Comparison of ENCODE assay signal across 14 cellular contexts in genomic region chr11:34869425-34869824, GRCh38. TPM values are rescaled to one million over a fixed set of nuclear protein-coding genes. Genes with fewer than 3 reads are reported as not detected.
DNase-seq lines count a peak whose midpoint lies in the region; ATAC-seq, FAIRE-seq and TF ChIP-seq lines count a peak whose summit lies in the region.
"Had no signal": no experiment of that assay in that cellular context is flagged by ENCODE, and none has a peak within 500 bp of the region (broad histone marks: within the 10 kb centered on the region; RNA-seq: fewer than 3 reads in every experiment).

No MANE protein-coding gene starts in this region.

- H3K9me1 ChIP-seq in K562 (ENCODE audit: control insufficient read depth, insufficient read depth, low read length), result no peaks in the 10 kb centered on the region

- no peak overlapping the region for H3K27ac Mint-ChIP-seq in neural progenitor cell
- H3K27ac Mint-ChIP-seq: activated naive CD8-positive, alpha-beta T cell treated with anti-CD3 and anti-CD28 coated beads, Interleukin-2, amount 10 ng/mL, durations not matched to agents 7 days and 5 days; T-helper 2 cell treated with Interferon-gamma antibody and Interleukin-4, amounts not matched to agents 5 μg/mL and 100 μg/mL, for 36 hours had no signal

- 0 out of 2 replicates have a peak, but pooled peaks cover 7% of the 10 kb centered on the region for H3K4me1 ChIP-seq in Karpas-422 (ENCODE audit: low read length)
- H3K4me1 ChIP-seq in K562 (replicated peaks in 1 of 2; ENCODE audit: control insufficient read depth in 2 of 2, insufficient read depth in 2 of 2, low read length in 2 of 2), result no peaks in the 10 kb centered on the region; a peak in 3 of 5 replicates
- no peaks in the 10 kb centered on the region for H3K4me1 ChIP-seq in neural progenitor cell
- H3K4me1 ChIP-seq in left lung, result peaks cover 0 to 5% of the 10 kb centered on the region in 2 donors

- no peak for TF ChIP-seq EP300 in K562 (IDR thresholded peaks at IDR 0.05; ENCODE audit: low read length)

- H3K27ac ChIP-seq in Karpas-422 (ENCODE audit: low read length), result no peak overlapping the region
- no peak overlapping the region for H3K27ac ChIP-seq in K562 (ENCODE audit: extremely low read depth, low read depth, low read length)
- H3K27ac ChIP-seq in neural progenitor cell, result no peak overlapping the region
- H3K27ac ChIP-seq in left lung, result no peak overlapping the region
- H3K27ac ChIP-seq: dorsolateral prefrontal cortex, HL-60 had no signal

- H3K4me3 ChIP-seq in Karpas-422 (ENCODE audit: low read length) (no peak overlapping the region), K562 (no peak overlapping the region), neural progenitor cell (no peak overlapping the region), left lung (no peak overlapping the region)
- H3K4me3 ChIP-seq: dorsolateral prefrontal cortex had no signal

- H3K36me3 ChIP-seq in Karpas-422 (ENCODE audit: insufficient read depth, low read length) (no peaks in the 10 kb centered on the region), K562 (ENCODE audit: control insufficient read depth, insufficient read depth, low read length) (no peaks in the 10 kb centered on the region), neural progenitor cell (no peaks in the 10 kb centered on the region), left lung (no peaks in the 10 kb centered on the region)

- H3F3A ChIP-seq in neural progenitor cell (ENCODE audit: low read depth), result no peaks in the 10 kb centered on the region

- CTCF ChIA-PET in K562 (lab: Yijun Ruan, JAX; ENCODE audit: low intra/inter-chr PET ratio), result no interaction called here

- no peaks in the 10 kb centered on the region for H3K9me3 ChIP-seq in Karpas-422 (ENCODE audit: low read length)
- no peaks in the 10 kb centered on the region for H3K9me3 ChIP-seq in K562 (replicated peaks; ENCODE audit: control insufficient read depth, insufficient read depth, low read depth, low read length)
- H3K9me3 ChIP-seq in neural progenitor cell (ENCODE audit: low read depth), result no peaks in the 10 kb centered on the region
- H3K9me3 ChIP-seq in left lung, result no peaks in the 10 kb centered on the region

- no peaks in the 10 kb centered on the region for H3K27me3 Mint-ChIP-seq in neural progenitor cell (ENCODE audit: insufficient read depth, low read depth)

- 43% methylated on average over 3 of the region's 3 CpGs for WGBS in K562 (ENCODE audit: insufficient coverage, low coverage, missing lambda C conversion rate)

- no peaks in the 10 kb centered on the region for H3K9me3 Mint-ChIP-seq in neural progenitor cell
- H3K9me3 Mint-ChIP-seq: activated naive CD8-positive, alpha-beta T cell treated with anti-CD3 and anti-CD28 coated beads, Interleukin-2, amount 10 ng/mL, durations not matched to agents 7 days and 5 days; T-helper 2 cell treated with Interferon-gamma antibody and Interleukin-4, amounts not matched to agents 5 μg/mL and 100 μg/mL, for 36 hours had no signal

- BruUV-seq in K562 (replicated peaks; lab: Mats Ljungman, UMichigan), result no TSS peak

- FAIRE-seq in K562 (lab: Jason Lieb, UNC), result no peak

- H2AFZ ChIP-seq in Karpas-422 (ENCODE audit: low read length) (no peak overlapping the region), K562 (ENCODE audit: low read depth, low read length) (no peak overlapping the region), neural progenitor cell (replicated peaks) (no peak overlapping the region)

- no peak overlapping the region for H3K4me3 Mint-ChIP-seq in neural progenitor cell
- H3K4me3 Mint-ChIP-seq: activated naive CD8-positive, alpha-beta T cell treated with anti-CD3 and anti-CD28 coated beads, Interleukin-2, amount 10 ng/mL, durations not matched to agents 7 days and 5 days; T-helper 2 cell treated with Interferon-gamma antibody and Interleukin-4, amounts not matched to agents 5 μg/mL and 100 μg/mL, for 36 hours had no signal

- no peaks in the 10 kb centered on the region for H3K9me2 ChIP-seq in Karpas-422 (replicated peaks; ENCODE audit: insufficient read depth, low read length)

- H4K20me1 ChIP-seq in Karpas-422 (ENCODE audit: insufficient read depth, low read depth, low read length) (no peaks in the 10 kb centered on the region), K562 (replicated peaks; ENCODE audit: control insufficient read depth, insufficient read depth, low read length) (no peaks in the 10 kb centered on the region), neural progenitor cell (ENCODE audit: low read depth) (no peaks in the 10 kb centered on the region)

- intact Hi-C loops in K562 (cut with micrococcal nuclease), result no loop called here
- intact Hi-C loops in left lung (cut with DNase I), result no loop called here

- peaks cover 8% of the 10 kb centered on the region for H3K36me3 Mint-ChIP-seq in neural progenitor cell
- H3K36me3 Mint-ChIP-seq: activated naive CD8-positive, alpha-beta T cell treated with anti-CD3 and anti-CD28 coated beads, Interleukin-2, amount 10 ng/mL, durations not matched to agents 7 days and 5 days had no signal

- H3K9ac ChIP-seq in Karpas-422 (ENCODE audit: low read length) (no peak overlapping the region), K562 (ENCODE audit: insufficient read depth in 1 of 2, low read depth in 2 of 2, low read length in 2 of 2) (no peak overlapping the region), neural progenitor cell (no peak overlapping the region)

- no peak overlapping the region for H3K4me2 ChIP-seq in Karpas-422 (ENCODE audit: low read depth, low read length, poor library complexity, severe bottlenecking)
- H3K4me2 ChIP-seq in K562 (ENCODE audit: insufficient read depth, low read length), result no peak overlapping the region
- no peak overlapping the region for H3K4me2 ChIP-seq in neural progenitor cell

- H3K27me3 ChIP-seq in Karpas-422 (ENCODE audit: low read length) (no peaks in the 10 kb centered on the region), K562 (ENCODE audit: control insufficient read depth in 2 of 2, insufficient read depth in 2 of 2, low read length in 2 of 2) (no peaks in the 10 kb centered on the region), neural progenitor cell (no peaks in the 10 kb centered on the region), left lung (no peaks in the 10 kb centered on the region)
- H3K27me3 ChIP-seq: dorsolateral prefrontal cortex had no signal

- H3K79me2 ChIP-seq in Karpas-422 (ENCODE audit: low read length), result no peaks in the 10 kb centered on the region
- H3K79me2 ChIP-seq in K562 (ENCODE audit: control insufficient read depth, insufficient read depth, low read length), result no peaks in the 10 kb centered on the region
- H3K79me2 ChIP-seq in neural progenitor cell (ENCODE audit: low read depth), result no peaks in the 10 kb centered on the region

- no peak for TF ChIP-seq POLR2A in K562 (conservative IDR thresholded peaks at IDR 0.05)

- ATAC-seq in K562 (peak; percentile 94), HG02588 (IDR thresholded peaks at IDR 0.05; ENCODE audit: unreplicated experiment) (no peak), left lung (no peak)

- DNase-seq in NCI-H146 (lab: John Stamatoyannopoulos, UW) (peak; percentile 66), NCI-H146 treated with DMSO at 0.1 percent for 48 hours (lab: John Stamatoyannopoulos, UW; ENCODE audit: unreplicated experiment) (no peak), Karpas-422 (peak; percentile 51), K562 (ENCODE audit: extremely low read depth in 1 of 4, low spot score in 3 of 4) (peak in 3 of 4 experiments; percentile 21 to 35 (median 21)), neural progenitor cell (ENCODE audit: low spot score) (peak; percentile 30), LoVo (ENCODE audit: low spot score) (no peak), left lung (no peak)
- DNase-seq: activated naive CD8-positive, alpha-beta T cell treated with anti-CD3 and anti-CD28 coated beads, Interleukin-2, amount 10 ng/mL, durations not matched to agents 7 days and 5 days; dorsolateral prefrontal cortex; EL; NCI-H1694 treated with DMSO at 0.1 percent for 48 hours had no signal

- in situ Hi-C loops in K562 (cut with MboI), result no loop called here

- no peak for TF ChIP-seq RAD21 in K562 (CRISPR knock-in tag; conservative IDR thresholded peaks at IDR 0.05 in 1 of 2, IDR thresholded peaks at IDR 0.05 in 1 of 2)

- TF ChIP-seq CTCF in K562 (IDR thresholded peaks at IDR 0.05 in 2 of 3, conservative IDR thresholded peaks at IDR 0.05 in 1 of 3; ENCODE audit: insufficient read depth in 2 of 3, low read depth in 1 of 3, low read length in 3 of 3) (peak; percentile 32 to 51 (median 45); a peak in 5 of 6 replicates), neural progenitor cell (IDR thresholded peaks at IDR 0.05) (peak; percentile 38), left lung (IDR thresholded peaks at IDR 0.05) (no peak)

- POLR2A ChIA-PET in K562 (lab: Yijun Ruan, JAX), result interaction anchor here (1.5 kb wide), 1 partner anchor 13 kb away, joined by 6 read pairs; no protein-coding TSS in a partner anchor

- H3K4me1 Mint-ChIP-seq in neural progenitor cell, result peaks cover 4% of the 10 kb centered on the region
- H3K4me1 Mint-ChIP-seq: activated naive CD8-positive, alpha-beta T cell treated with anti-CD3 and anti-CD28 coated beads, Interleukin-2, amount 10 ng/mL, durations not matched to agents 7 days and 5 days had no signal

RNA-seq across cellular contexts. Expression of gene APIP, which starts 46.8 kb away (rescaled TPM):
- total RNA-seq in Karpas-422 (2014; rRNA removed; shearing (Covaris generic); ENCODE audit: low replicate concordance), result 39.3 and 45.6 TPM in 2 replicates
- total RNA-seq in K562 (2011; cell fraction: chromatin; rRNA removed; ENCODE audit: low replicate concordance), result 4.8 and 13.9 TPM in 2 replicates
- 3.8 and 5.9 TPM in 2 replicates for total RNA-seq in K562 (2011; cell fraction: nucleolus; rRNA removed)
- 8.6 and 9.2 TPM in 2 replicates for total RNA-seq in K562 (2011; cell fraction: nucleoplasm; rRNA removed)
- 49.8 and 63.7 TPM in 2 replicates for total RNA-seq in K562 (2014; rRNA removed)
- 91.4 and 96.8 TPM in 2 replicates for total RNA-seq in K562 (2014; rRNA removed; fragmentation: Illumina TruSeq; extraction: Trizol)
- total RNA-seq in K562 (2015; rRNA removed; fragmentation: Illumina TruSeq; extraction: Trizol), result 79.7 and 92.2 TPM in 2 replicates
- total RNA-seq in K562 (2021), result 63.8 and 67.4 TPM in 2 replicates
- polyA plus RNA-seq in K562 (2011; rRNA removed), result 49.5 and 65.7 TPM in 2 replicates
- 15.0 and 31.1 TPM in 2 replicates for polyA plus RNA-seq in K562 (2011; cell fraction: cytosol; rRNA removed)
- polyA plus RNA-seq in K562 (2011; cell fraction: nucleus; rRNA removed), result 15.0 and 26.2 TPM in 2 replicates
- polyA plus RNA-seq in K562 (2012), result 53.1 and 71.4 TPM in 2 replicates
- polyA plus RNA-seq in K562 (2014; fragmentation: Illumina TruSeq; extraction: Trizol), result 66.0 and 76.7 TPM in 2 replicates
- polyA plus RNA-seq in K562 (2014; fragmentation: Nextera tagmentation; extraction: Ambion mirVana), result 100 to 1,000 TPM; 100 to 110 TPM
- polyA plus RNA-seq in K562 (2014; rRNA removed), result 80.3 and 82.8 TPM in 2 replicates
- polyA minus RNA-seq in K562 (2011; rRNA and poly(A)+ RNA removed), result 32.2 and 38.1 TPM in 2 replicates
- 21.0 and 22.5 TPM in 2 replicates for polyA minus RNA-seq in K562 (2011; cell fraction: cytosol; rRNA and poly(A)+ RNA removed)
- polyA minus RNA-seq in K562 (2011; cell fraction: nucleus; rRNA and poly(A)+ RNA removed), result 4.8 and 8.4 TPM in 2 replicates
- total RNA-seq in neural progenitor cell (ENCODE audit: low replicate concordance), result 16.3 and 28.7 TPM in 2 replicates
- total RNA-seq in left lung, result 10 to 100 TPM; 26.4 to 33.4 TPM

RNA-seq across cellular contexts. Expression of gene PDHX, which starts 47.0 kb away (rescaled TPM):
- total RNA-seq in Karpas-422 (2014; rRNA removed; shearing (Covaris generic); ENCODE audit: low replicate concordance), result 13.8 and 26.0 TPM in 2 replicates
- 20.9 and 58.2 TPM in 2 replicates for total RNA-seq in K562 (2011; cell fraction: chromatin; rRNA removed; ENCODE audit: low replicate concordance)
- total RNA-seq in K562 (2011; cell fraction: nucleolus; rRNA removed), result 10.5 and 13.6 TPM in 2 replicates
- 13.7 and 14.1 TPM in 2 replicates for total RNA-seq in K562 (2011; cell fraction: nucleoplasm; rRNA removed)
- total RNA-seq in K562 (2014; rRNA removed), result 23.7 and 28.4 TPM in 2 replicates
- total RNA-seq in K562 (2014; rRNA removed; fragmentation: Illumina TruSeq; extraction: Trizol), result 41.3 and 47.6 TPM in 2 replicates
- 38.5 and 38.9 TPM in 2 replicates for total RNA-seq in K562 (2015; rRNA removed; fragmentation: Illumina TruSeq; extraction: Trizol)
- total RNA-seq in K562 (2021), result 35.0 and 41.3 TPM in 2 replicates
- polyA plus RNA-seq in K562 (2011; rRNA removed), result 27.5 and 32.9 TPM in 2 replicates
- 14.9 and 23.2 TPM in 2 replicates for polyA plus RNA-seq in K562 (2011; cell fraction: cytosol; rRNA removed)
- polyA plus RNA-seq in K562 (2011; cell fraction: nucleus; rRNA removed), result 16.6 and 20.2 TPM in 2 replicates
- polyA plus RNA-seq in K562 (2012), result 25.6 and 31.6 TPM in 2 replicates
- 37.9 and 43.5 TPM in 2 replicates for polyA plus RNA-seq in K562 (2014; fragmentation: Illumina TruSeq; extraction: Trizol)
- polyA plus RNA-seq in K562 (2014; fragmentation: Nextera tagmentation; extraction: Ambion mirVana), result 10 to 100 TPM; 20.8 to 31.2 TPM
- polyA plus RNA-seq in K562 (2014; rRNA removed), result 21.6 and 24.0 TPM in 2 replicates
- polyA minus RNA-seq in K562 (2011; rRNA and poly(A)+ RNA removed), result 54.1 and 64.9 TPM in 2 replicates
- 20.7 and 24.3 TPM in 2 replicates for polyA minus RNA-seq in K562 (2011; cell fraction: cytosol; rRNA and poly(A)+ RNA removed)
- polyA minus RNA-seq in K562 (2011; cell fraction: nucleus; rRNA and poly(A)+ RNA removed), result 20.5 and 32.1 TPM in 2 replicates
- 29.5 and 38.4 TPM in 2 replicates for total RNA-seq in neural progenitor cell (ENCODE audit: low replicate concordance)
- total RNA-seq in left lung, result 10 to 100 TPM; 33.6 to 38.8 TPM

Comparison
In these comparisons a context has a peak if more than half of its experiments do, and no peak if none do; other contexts are left out.
1. DNase-seq: peak in NCI-H146 (single experiment), Karpas-422 (single experiment), K562 (3 of 4) and neural progenitor cell (single experiment); none in NCI-H146 treated with DMSO at 0.1 percent for 48 hours (single experiment), LoVo (single experiment) and left lung (0 of 2).
2. CTCF ChIP-seq: peak in K562 (3 of 3) and neural progenitor cell (single experiment); none in left lung (0 of 2).